14 cellular contexts compared by ENCODE assay signal in genomic region chr5:124790895-124791732, GRCh38. TPM values are rescaled to one million over a fixed set of nuclear protein-coding genes. Genes with fewer than 3 reads are reported as not detected.
DNase-seq lines count a peak whose midpoint lies in the region; ATAC-seq, FAIRE-seq and TF ChIP-seq lines count a peak whose summit lies in the region.
"Had no signal": no experiment of that assay in that cellular context is flagged by ENCODE, and none has a peak within 500 bp of the region (broad histone marks: within the 10 kb centered on the region; RNA-seq: fewer than 3 reads in every experiment).

No MANE protein-coding gene starts in this region.

- no peaks in the 10 kb centered on the region for H4K20me1 ChIP-seq in endothelial cell of umbilical vein (replicated peaks; ENCODE audit: control insufficient read depth, extremely low read depth, insufficient read depth, low read length)

- POLR2A ChIA-PET in endothelial cell of umbilical vein (lab: Charles Lee): no interaction called here

- DNase-seq in DMS 273 (lab: John Stamatoyannopoulos, UW; ENCODE audit: unreplicated experiment) (peak; percentile 38), DMS 273 treated with DMSO at 0.1 percent for 48 hours (lab: John Stamatoyannopoulos, UW) (no peak), NCI-H2227 (lab: John Stamatoyannopoulos, UW; ENCODE audit: unreplicated experiment) (peak; percentile 41), endothelial cell of umbilical vein (ENCODE audit: low read depth, low spot score) (peak; percentile 36), pancreas (no peak), superior temporal gyrus (ENCODE audit: extremely low spot score) (no peak)
- DNase-seq in activated CD4-positive, CD25-positive, alpha-beta regulatory T cell treated with anti-CD3 and anti-CD28 coated beads, Interleukin-2, amount 50 U/mL, for 72 hours: no peak
- DNase-seq: activated CD4-positive, alpha-beta memory T cell treated with anti-CD3 and anti-CD28 coated beads for 36 hours; activated naive CD8-positive, alpha-beta T cell treated with anti-CD3 and anti-CD28 coated beads, Interleukin-2, amount 50 U/mL, for 24 hours; left lung; NCI-H2029 treated with DMSO at 0.1 percent for 48 hours; psoas muscle; SW 1271 had no signal

- CTCF ChIA-PET in endothelial cell of umbilical vein (lab: Charles Lee): interaction anchor here (0.7 to 1.0 kb wide), 2 partner anchors 17 to 42 kb away, joined by 3 read pairs; no protein-coding TSS in a partner anchor

- no TSS peak for BruUV-seq in endothelial cell of umbilical vein (replicated peaks; lab: Mats Ljungman, UMichigan)

- H3K9ac ChIP-seq in endothelial cell of umbilical vein (replicated peaks; ENCODE audit: extremely low read depth, insufficient read depth, low read length): no peak overlapping the region

- FAIRE-seq in endothelial cell of umbilical vein (lab: Jason Lieb, UNC): no peak
- FAIRE-seq in pancreas (lab: Jason Lieb, UNC): peak; percentile 96

- no peak for TF ChIP-seq POLR2A in endothelial cell of umbilical vein (IDR thresholded peaks at IDR 0.05; ENCODE audit: low read depth, low read length)

- H3K4me1 ChIP-seq in endothelial cell of umbilical vein (ENCODE audit: control insufficient read depth, extremely low read depth, insufficient read depth, low read length) (no peaks in the 10 kb centered on the region), pancreas (peaks cover 0 to 15% (median 6%) of the 10 kb centered on the region in 3 donors)
- H3K4me1 ChIP-seq: left lung, psoas muscle had no signal

- H3K27me3 ChIP-seq in endothelial cell of umbilical vein (ENCODE audit: control insufficient read depth in 2 of 2, insufficient read depth in 2 of 2, low read length in 2 of 2) (no peaks in the 10 kb centered on the region), pancreas (no peaks in the 10 kb centered on the region)
- H3K27me3 ChIP-seq: left lung had no signal

- H3K9me3 ChIP-seq in endothelial cell of umbilical vein (replicated peaks; ENCODE audit: control insufficient read depth, insufficient read depth, low read length) (no peaks in the 10 kb centered on the region), pancreas (no peaks in the 10 kb centered on the region)
- H3K9me3 ChIP-seq: left lung, psoas muscle had no signal

- no peaks in the 10 kb centered on the region for H3K9me1 ChIP-seq in endothelial cell of umbilical vein (replicated peaks; ENCODE audit: control insufficient read depth, extremely low read depth, insufficient read depth, low read length)

- intact Hi-C loops in endothelial cell of umbilical vein (cut with micrococcal nuclease): no loop called here
- intact Hi-C loops in pancreas (cut with DNase I): no loop called here

- dilution Hi-C loops in endothelial cell of umbilical vein (cut with MboI; ENCODE audit: extremely low pct_ligation_motif_present, low sequenced_read_pairs): no loop called here

- TF ChIP-seq CTCF in endothelial cell of umbilical vein (IDR thresholded peaks at IDR 0.05; ENCODE audit: extremely low read depth in 1 of 2, insufficient read depth in 1 of 2, low read depth in 1 of 2, low read length in 2 of 2): no peak
- no peak for TF ChIP-seq CTCF in pancreas (IDR thresholded peaks at IDR 0.05)

- H3K79me2 ChIP-seq in endothelial cell of umbilical vein (ENCODE audit: control insufficient read depth, insufficient read depth, low read length): no peaks in the 10 kb centered on the region

- H3K36me3 ChIP-seq in endothelial cell of umbilical vein (ENCODE audit: control insufficient read depth in 2 of 2, extremely low read depth in 1 of 2, insufficient read depth in 2 of 2, low read length in 2 of 2) (no peaks in the 10 kb centered on the region), pancreas (no peaks in the 10 kb centered on the region)
- H3K36me3 ChIP-seq: left lung had no signal

- H3K4me3 ChIP-seq in endothelial cell of umbilical vein (replicated peaks in 1 of 3; ENCODE audit: insufficient read depth in 1 of 3, low read depth in 1 of 3, low read length in 3 of 3) (no peak overlapping the region), pancreas (no peak overlapping the region)
- H3K4me3 ChIP-seq: left lung, psoas muscle had no signal

- WGBS in pancreas, 2 donors: 11 to 12% methylated on average over 7 of the region's 7 CpGs

- no peak overlapping the region for H3K4me2 ChIP-seq in endothelial cell of umbilical vein (ENCODE audit: insufficient read depth, low read length)

- no peak overlapping the region for H3K27ac ChIP-seq in endothelial cell of umbilical vein (ENCODE audit: insufficient read depth, low read depth, low read length)
- H3K27ac ChIP-seq in pancreas: peak overlapping the region in 2 of 4 donors; percentile 34 to 48
- H3K27ac ChIP-seq: left lung, psoas muscle had no signal

- peak; percentile 72 to 85 (median 78) for ATAC-seq in pancreas
- no peak for ATAC-seq in HG02588 (IDR thresholded peaks at IDR 0.05; ENCODE audit: unreplicated experiment)
- ATAC-seq: activated naive CD8-positive, alpha-beta T cell treated with anti-CD3 and anti-CD28 coated beads, Interleukin-2, amount 50 U/mL, for 24 hours had no signal

- no peak overlapping the region for H2AFZ ChIP-seq in endothelial cell of umbilical vein (ENCODE audit: low read depth, low read length)

TF ChIP-seq in endothelial cell of umbilical vein, 7 proteins besides CTCF, POLR2A, EP300 and RAD21:
- no peak for TF ChIP-seq JUN (IDR thresholded peaks at IDR 0.05; ENCODE audit: borderline replicate concordance, insufficient read depth, insufficient read length, low read depth)
- no peak for TF ChIP-seq EZH2 (IDR thresholded peaks at IDR 0.05; ENCODE audit: borderline replicate concordance, low read depth, low read length, severe bottlenecking)
- TF ChIP-seq FOS (IDR thresholded peaks at IDR 0.05; ENCODE audit: borderline replicate concordance, insufficient read depth, low read length): no peak
- no peak for TF ChIP-seq MYC (IDR thresholded peaks at IDR 0.05; ENCODE audit: low read depth, low read length)
- no peak for TF ChIP-seq MAX (IDR thresholded peaks at IDR 0.05; ENCODE audit: insufficient read depth, insufficient read length)
- TF ChIP-seq POLR2AphosphoS5 (IDR thresholded peaks at IDR 0.05; ENCODE audit: insufficient read depth, low read depth, low read length): no peak

RNA-seq across cellular contexts. Expression of gene ZNF608, which starts 44.7 kb away (rescaled TPM):
- total RNA-seq in endothelial cell of umbilical vein (29.8 and 33.6 TPM in 2 replicates), pancreas (10 to 100 TPM in 5 of 6 donors, 1 to 10 TPM in 1; 9.3 to 21.6 (median 11.4) TPM)
- polyA plus RNA-seq in endothelial cell of umbilical vein (10.6 and 16.2 TPM in 2 replicates), pancreas (10 to 100 TPM; 13.7 to 14.8 TPM)
- polyA plus RNA-seq in endothelial cell of umbilical vein (2011; cell fraction: cytosol; rRNA removed): 14.6 and 15.8 TPM in 2 replicates
- 39.5 and 45.2 TPM in 2 replicates for polyA plus RNA-seq in endothelial cell of umbilical vein (2011; cell fraction: nucleus; rRNA removed)
- 14.6 and 21.7 TPM in 2 replicates for polyA plus RNA-seq in endothelial cell of umbilical vein (2012)
- polyA minus RNA-seq in endothelial cell of umbilical vein: 23.4 and 26.0 TPM in 2 replicates
- polyA minus RNA-seq in endothelial cell of umbilical vein (2011; cell fraction: cytosol; rRNA and poly(A)+ RNA removed): not detected
- polyA minus RNA-seq in endothelial cell of umbilical vein (2011; cell fraction: nucleus; rRNA and poly(A)+ RNA removed): 63.4 and 70.7 TPM in 2 replicates
- total RNA-seq: activated CD4-positive, alpha-beta memory T cell treated with anti-CD3 and anti-CD28 coated beads for 36 hours had no signal

Comparison
In these comparisons a context has a peak if more than half of its experiments do, and no peak if none do; other contexts are left out.
1. DNase-seq: peak in DMS 273 (single experiment), NCI-H2227 (single experiment) and endothelial cell of umbilical vein (single experiment); none in DMS 273 treated with DMSO at 0.1 percent for 48 hours (single experiment), pancreas (0 of 6), superior temporal gyrus (single experiment) and activated CD4-positive, CD25-positive, alpha-beta regulatory T cell treated with anti-CD3 and anti-CD28 coated beads, Interleukin-2, amount 50 U/mL, for 72 hours (single experiment).